ENCODE assay signal across 1 cellular context in genomic region chr20:57479196-57479595, GRCh38.
TF ChIP-seq lines count a peak whose summit lies in the region.

No MANE protein-coding gene starts in this region.

TF ChIP-seq in GM23338, 12 proteins besides CTCF, POLR2A, EP300 and RAD21 (continued from another document):
- TF ChIP-seq ZNF462 (CRISPR knock-in tag; IDR thresholded peaks at IDR 0.05): no peak
